Comparison of ENCODE assay signal across 8 cellular contexts in genomic region chr2:238439093-238439849, GRCh38. TPM values are rescaled to one million over a fixed set of nuclear protein-coding genes. Genes with fewer than 3 reads are reported as not detected.
DNase-seq lines count a peak whose midpoint lies in the region; ATAC-seq and TF ChIP-seq lines count a peak whose summit lies in the region.

No MANE protein-coding gene starts in this region.

- H3K4me1 Mint-ChIP-seq in nephron progenitor cell = peaks cover 44% of the 10 kb centered on the region
- H3K4me1 Mint-ChIP-seq in CD14-positive monocyte = peaks cover 16% of the 10 kb centered on the region

- no peak overlapping the region for H3K4me3 Mint-ChIP-seq in nephron progenitor cell
- no peak overlapping the region for H3K4me3 Mint-ChIP-seq in CD14-positive monocyte

- in situ Hi-C loops in ACHN (cut with HindIII; ENCODE audit: low pct_ligation_motif_present, low pct_unique_long_range_greater_than_20kb, low sequenced_read_pairs) = no loop called here

- DNase-seq in ACHN = peak; percentile 99
- DNase-seq in cardiac fibroblast (ENCODE audit: low read depth in 2 of 2) = peak; percentile 93 to 100
- DNase-seq in nephron progenitor cell = no peak
- DNase-seq in CD14-positive monocyte (ENCODE audit: low spot score) = no peak
- no peak for DNase-seq in ecto neural progenitor cell (ENCODE audit: low spot score)

- H3K27me3 Mint-ChIP-seq in nephron progenitor cell (ENCODE audit: low read depth, poor library complexity) (no peaks in the 10 kb centered on the region), CD14-positive monocyte (ENCODE audit: low read depth in 3 of 3) (peaks cover 0 to 2% (median 0%) of the 10 kb centered on the region in 3 donors)

- H3K27ac Mint-ChIP-seq in nephron progenitor cell (peak overlapping the region; percentile 59), CD14-positive monocyte (peak overlapping the region in 2 of 7 donors; percentile 10 to 46)

- H3K4me3 ChIP-seq in cardiac fibroblast (replicated peaks in 1 of 2; ENCODE audit: low read depth in 2 of 2, low read length in 2 of 2) = peak overlapping the region in 1 of 2 donors; percentile 29

- H3K36me3 Mint-ChIP-seq in nephron progenitor cell (ENCODE audit: low read depth) (peaks cover 58% of the 10 kb centered on the region), CD14-positive monocyte (peaks cover 78 to 95% of the 10 kb centered on the region in 2 donors)

- intact Hi-C loops in CD14-positive monocyte (cut with micrococcal nuclease) = no loop called here

- H3K9me3 Mint-ChIP-seq in nephron progenitor cell = no peaks in the 10 kb centered on the region
- H3K9me3 Mint-ChIP-seq in CD14-positive monocyte = no peaks in the 10 kb centered on the region

- ATAC-seq in SK-N-SH treated with all-trans-retinoic acid at 6 μM for 48 hours (peak; percentile 75), HG03565 (IDR thresholded peaks at IDR 0.05; ENCODE audit: unreplicated experiment) (no peak), GM21381 (IDR thresholded peaks at IDR 0.05; ENCODE audit: unreplicated experiment) (no peak)

- TF ChIP-seq CTCF in cardiac fibroblast (IDR thresholded peaks at IDR 0.05; ENCODE audit: low read depth, low read length) (no peak), nephron progenitor cell (IDR thresholded peaks at IDR 0.05) (no peak), CD14-positive monocyte (IDR thresholded peaks at IDR 0.05) (no peak)

TF ChIP-seq in SK-N-SH treated with all-trans-retinoic acid at 6 μM for 48 hours, 23 proteins besides CTCF, POLR2A, EP300 and RAD21:
- peak; percentile 65; the same call in 1 of the 2 replicates for TF ChIP-seq TOX (CRISPR knock-in tag; IDR thresholded peaks at IDR 0.05; ENCODE audit: borderline replicate concordance)
- TF ChIP-seq, protein P1, sequence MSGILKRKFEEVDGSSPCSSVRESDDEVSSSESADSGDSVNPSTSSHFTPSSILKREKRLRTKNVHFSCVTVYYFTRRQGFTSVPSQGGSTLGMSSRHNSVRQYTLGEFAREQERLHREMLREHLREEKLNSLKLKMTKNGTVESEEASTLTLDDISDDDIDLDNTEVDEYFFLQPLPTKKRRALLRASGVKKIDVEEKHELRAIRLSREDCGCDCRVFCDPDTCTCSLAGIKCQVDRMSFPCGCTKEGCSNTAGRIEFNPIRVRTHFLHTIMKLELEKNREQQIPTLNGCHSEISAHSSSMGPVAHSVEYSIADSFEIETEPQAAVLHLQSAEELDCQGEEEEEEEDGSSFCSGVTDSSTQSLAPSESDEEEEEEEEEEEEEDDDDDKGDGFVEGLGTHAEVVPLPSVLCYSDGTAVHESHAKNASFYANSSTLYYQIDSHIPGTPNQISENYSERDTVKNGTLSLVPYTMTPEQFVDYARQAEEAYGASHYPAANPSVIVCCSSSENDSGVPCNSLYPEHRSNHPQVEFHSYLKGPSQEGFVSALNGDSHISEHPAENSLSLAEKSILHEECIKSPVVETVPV (CRISPR knock-in tag; IDR thresholded peaks at IDR 0.05) = no peak

RNA-seq across cellular contexts. Expression of gene ASB1, which starts 12.5 kb away (rescaled TPM):
- polyA plus RNA-seq in CD14-positive monocyte = 10 to 100 TPM; 15.1 to 16.0 TPM

Comparison
In these comparisons a context has a peak if more than half of its experiments do, and no peak if none do; other contexts are left out.
1. DNase-seq: peak in ACHN (single experiment) and cardiac fibroblast (2 of 2); none in nephron progenitor cell (single experiment), CD14-positive monocyte (single experiment) and ecto neural progenitor cell (single experiment).